Comparison of ENCODE assay signal across 6 cellular contexts in genomic region chrX:155071694-155072215, GRCh38. TPM values are rescaled to one million over a fixed set of nuclear protein-coding genes. Genes with fewer than 3 reads are reported as not detected.
A peak's percentile ranks its signal among the peaks of the same experiment; 100 is the strongest.
DNase-seq lines count a peak whose midpoint lies in the region; ATAC-seq and TF ChIP-seq lines count a peak whose summit lies in the region.

No MANE protein-coding gene starts in this region.

- H3K4me3 ChIP-seq in PC-3 (ENCODE audit: low read length): peak overlapping the region; percentile 98
- H3K4me3 ChIP-seq in left ventricle myocardium inferior: peak overlapping the region; percentile 77
- peak overlapping the region; percentile 34 to 56 (median 48) for H3K4me3 ChIP-seq in transverse colon

- no peak for TF ChIP-seq CTCF in PC-3 (conservative IDR thresholded peaks at IDR 0.05; ENCODE audit: low read depth, low read length)
- no peak for TF ChIP-seq CTCF in left ventricle myocardium inferior (IDR thresholded peaks at IDR 0.05; ENCODE audit: borderline replicate concordance)
- no peak for TF ChIP-seq CTCF in transverse colon (IDR thresholded peaks at IDR 0.05)

- no peak for TF ChIP-seq EP300 in transverse colon (IDR thresholded peaks at IDR 0.05; ENCODE audit: low read depth)

- peaks cover 7% of the 10 kb centered on the region; the same call in 1 of the 2 replicates for H4K20me1 ChIP-seq in PC-3 (ENCODE audit: low read length)

- BruUV-seq in PC-3 (replicated peaks; lab: Mats Ljungman, UMichigan): TSS peak; percentile 67

- CTCF ChIA-PET in PC-3 (lab: Charles Lee): no interaction called here

- ATAC-seq in PC-3: peak; percentile 0; the same call in 1 of the 2 replicates

- DNase-seq in NCI-H146 (lab: John Stamatoyannopoulos, UW) (peak; percentile 63), NCI-H146 treated with DMSO at 0.1 percent for 48 hours (lab: John Stamatoyannopoulos, UW; ENCODE audit: unreplicated experiment) (no peak), PC-3 (no peak), left ventricle myocardium inferior (no peak), transverse colon (no peak), midbrain (lab: John Stamatoyannopoulos, UW) (no peak)

- peaks cover 72% of the 10 kb centered on the region for H3K79me2 ChIP-seq in PC-3 (ENCODE audit: low read length)

- no peak for TF ChIP-seq POLR2A in transverse colon (IDR thresholded peaks at IDR 0.05)

- no peaks in the 10 kb centered on the region for H3K9me3 ChIP-seq in PC-3 (ENCODE audit: low read length)
- H3K9me3 ChIP-seq in left ventricle myocardium inferior (replicated peaks): no peaks in the 10 kb centered on the region
- H3K9me3 ChIP-seq in transverse colon: no peaks in the 10 kb centered on the region

- no peaks in the 10 kb centered on the region for H3K9me2 ChIP-seq in PC-3 (replicated peaks; ENCODE audit: low read length)

- peak overlapping the region; percentile 86 for H3K9ac ChIP-seq in PC-3 (ENCODE audit: low read length)

- H3K4me2 ChIP-seq in PC-3 (ENCODE audit: low read length): peak overlapping the region; percentile 97

- H3K36me3 ChIP-seq in PC-3 (ENCODE audit: low read depth, low read length) (peaks cover 5% of the 10 kb centered on the region; the same call in 1 of the 2 replicates), left ventricle myocardium inferior (no peaks in the 10 kb centered on the region), transverse colon (no peaks in the 10 kb centered on the region)

- H3K27me3 ChIP-seq in PC-3 (ENCODE audit: low read length) (no peaks in the 10 kb centered on the region), left ventricle myocardium inferior (ENCODE audit: low read depth) (no peaks in the 10 kb centered on the region), transverse colon (no peaks in the 10 kb centered on the region)

- peak overlapping the region; percentile 74 for H2AFZ ChIP-seq in PC-3 (ENCODE audit: low read length)

- in situ Hi-C loops in transverse colon (cut with MboI; ENCODE audit: low pct_ligation_motif_present in 1 of 4, low pct_unique_long_range_greater_than_20kb in 1 of 4, low sequenced_read_pairs in 3 of 4): no loop called here

- intact Hi-C loops in PC-3 (cut with micrococcal nuclease) (loop anchor here (1.0 kb wide), 1 partner anchor 45 kb away; the partner anchor contains the start of gene FUNDC2), left ventricle myocardium inferior (cut with micrococcal nuclease) (no loop called here), transverse colon (cut with DNase I; ENCODE audit: low total_unique reads) (no loop called here)

- WGBS in transverse colon (ENCODE audit: low coverage in 1 of 2), 2 donors: 0 to 55% methylated on average over 1 to 24 of the region's 24 CpGs

- H3K27ac ChIP-seq in PC-3 (ENCODE audit: low read length) (peak overlapping the region; percentile 41; the same call in 1 of the 2 replicates), left ventricle myocardium inferior (replicated peaks) (peak overlapping the region; percentile 90), transverse colon (peak overlapping the region; percentile 84 to 92 (median 89))

- H3F3A ChIP-seq in PC-3 (ENCODE audit: low read length, unreplicated experiment): no peaks in the 10 kb centered on the region

- H3K4me1 ChIP-seq in PC-3 (ENCODE audit: insufficient read depth, low read length) (peaks cover 43% of the 10 kb centered on the region), left ventricle myocardium inferior (peaks cover 28% of the 10 kb centered on the region), transverse colon (peaks cover 0 to 30% (median 4%) of the 10 kb centered on the region in 4 donors)

- POLR2A ChIA-PET in PC-3 (lab: Charles Lee; ENCODE audit: unreplicated experiment): no interaction called here

RNA-seq across cellular contexts. Expression of gene BRCC3, which starts 0.4 kb away (rescaled TPM):
- total RNA-seq in PC-3 (2014; rRNA removed) (18.0 and 19.7 TPM in 2 replicates), left ventricle myocardium inferior (17.0 TPM), transverse colon (10 to 100 TPM; 17.3 to 34.2 (median 19.1) TPM)

RNA-seq across cellular contexts. Expression of gene CMC4, which starts 0.8 kb away (rescaled TPM):
- total RNA-seq in PC-3 (2014; rRNA removed): 20.7 and 31.9 TPM in 2 replicates
- 28.1 TPM for total RNA-seq in left ventricle myocardium inferior
- 10 to 100 TPM in 1 of 4 donors, 1 to 10 TPM in 2, not detected in 1; 1.4 to 11.7 (median 9.1) TPM for total RNA-seq in transverse colon

RNA-seq across cellular contexts. Expression of gene MTCP1, which starts 0.8 kb away (rescaled TPM):
- total RNA-seq in PC-3 (2014; rRNA removed) (6.6 and 17.9 TPM in 2 replicates), left ventricle myocardium inferior (56.9 TPM), transverse colon (10 to 100 TPM in 1 of 4 donors, 1 to 10 TPM in 3; 1.6 to 12.9 (median 7.1) TPM)

RNA-seq across cellular contexts. Expression of gene FUNDC2, which starts 45.1 kb away (rescaled TPM):
- total RNA-seq in PC-3 (2014; rRNA removed): 75.0 and 80.7 TPM in 2 replicates
- total RNA-seq in left ventricle myocardium inferior: 364 TPM
- total RNA-seq in transverse colon: 10 to 100 TPM in 3 of 4 donors, 1 to 10 TPM in 1; 7.8 to 42.9 (median 32.9) TPM

RNA-seq across cellular contexts. Expression of gene F8, which starts 49.2 kb away (rescaled TPM):
- total RNA-seq in PC-3 (2014; rRNA removed) (0.91 and 1.1 TPM in 2 replicates), left ventricle myocardium inferior (49.7 TPM), transverse colon (1 to 10 TPM; 1.2 to 4.5 (median 4.0) TPM)

Comparison
In these comparisons a context has a peak if more than half of its experiments do, and no peak if none do; other contexts are left out.
1. H3K4me3 ChIP-seq: peak in every context shown above with its lines; median percentile 98 in PC-3; 77 in left ventricle myocardium inferior; 48 in transverse colon.